Comparison of ENCODE assay signal across 8 cellular contexts in genomic region chr12:111599459-111600295, GRCh38.
DNase-seq lines count a peak whose midpoint lies in the region; ATAC-seq lines count a peak whose summit lies in the region.

No MANE protein-coding gene starts in this region.

- no peaks in the 10 kb centered on the region for H3K27me3 Mint-ChIP-seq in central memory CD8-positive, alpha-beta T cell

- peak overlapping the region; percentile 87 for H3K4me3 Mint-ChIP-seq in central memory CD8-positive, alpha-beta T cell

- ATAC-seq in GM18909 (IDR thresholded peaks at IDR 0.05; ENCODE audit: poor library complexity, unreplicated experiment), result peak; percentile 65
- peak; percentile 67 for ATAC-seq in HG03139 (IDR thresholded peaks at IDR 0.05; ENCODE audit: unreplicated experiment)
- peak; percentile 88 to 89 for ATAC-seq in activated CD4-positive, CD25-positive, alpha-beta regulatory T cell treated with anti-CD3 and anti-CD28 coated beads, Interleukin-2, amount 50 U/mL, for 24 hours
- peak; percentile 76 for ATAC-seq in central memory CD8-positive, alpha-beta T cell (replicated peaks; ENCODE audit: extremely low read depth, poor library complexity, severe bottlenecking)

- peaks cover 22% of the 10 kb centered on the region for H3K36me3 Mint-ChIP-seq in central memory CD8-positive, alpha-beta T cell (ENCODE audit: insufficient read depth)

- H3K4me1 Mint-ChIP-seq in central memory CD8-positive, alpha-beta T cell, result peaks cover 37% of the 10 kb centered on the region

- peak; percentile 95 for DNase-seq in AG08395 (ENCODE audit: low spot score)
- DNase-seq in NCI-H226, result peak; percentile 92
- DNase-seq in central memory CD8-positive, alpha-beta T cell (ENCODE audit: low spot score in 2 of 2), result peak; percentile 82 to 84
- DNase-seq in islet precursor cell, result peak; percentile 98
- DNase-seq in stimulated activated CD4-positive, alpha-beta T cell treated with anti-CD3 and anti-CD28 coated beads, Interleukin-12 subunit alpha, Interleukin-12 subunit beta, amount 100 ng/mL, for 24 hours (ENCODE audit: low read depth in 2 of 2), result peak; percentile 80 to 83

- peak overlapping the region; percentile 92 for H3K27ac Mint-ChIP-seq in central memory CD8-positive, alpha-beta T cell (ENCODE audit: low read depth)

- H3K9me3 Mint-ChIP-seq in central memory CD8-positive, alpha-beta T cell, result no peaks in the 10 kb centered on the region

Comparison
In these comparisons a context has a peak if more than half of its experiments do, and no peak if none do; other contexts are left out.
1. Peak in every context shown above with its lines: DNase-seq and ATAC-seq.